In genomic region chr11:608751-609354, GRCh38 we compare ENCODE assay signal across 21 cellular contexts. TPM values are rescaled to one million over a fixed set of nuclear protein-coding genes. Genes with fewer than 3 reads are reported as not detected.
DNase-seq lines count a peak whose midpoint lies in the region; ATAC-seq, FAIRE-seq and TF ChIP-seq lines count a peak whose summit lies in the region.
"Had no signal": no experiment of that assay in that cellular context is flagged by ENCODE, and none has a peak within 500 bp of the region (broad histone marks: within the 10 kb centered on the region; RNA-seq: fewer than 3 reads in every experiment).

No MANE protein-coding gene starts in this region.

- H3K4me3 Mint-ChIP-seq in activated CD4-positive, alpha-beta T cell treated with anti-CD3 and anti-CD28 coated beads, Interleukin-2, amount 10 ng/mL, durations not matched to agents 24 days and 14 days = no peak overlapping the region
- H3K4me3 Mint-ChIP-seq in astrocyte (ENCODE audit: unreplicated experiment) = no peak overlapping the region
- H3K4me3 Mint-ChIP-seq: H9, IgD-negative memory B cell had no signal

- H3K9me3 ChIP-seq in BLaER1 (no peaks in the 10 kb centered on the region), astrocyte (ENCODE audit: insufficient read depth, low read depth, low read length) (no peaks in the 10 kb centered on the region), liver (ENCODE audit: control insufficient read depth in 4 of 4, low read length in 3 of 4) (no peaks in the 10 kb centered on the region), hepatocyte (ENCODE audit: low read depth) (no peaks in the 10 kb centered on the region), small intestine (ENCODE audit: control insufficient read depth, low read depth) (no peaks in the 10 kb centered on the region)

- H4K20me1 ChIP-seq in BLaER1 = peaks cover 99% of the 10 kb centered on the region
- peaks cover 72% of the 10 kb centered on the region for H4K20me1 ChIP-seq in astrocyte (ENCODE audit: insufficient read depth, low read length)
- H4K20me1 ChIP-seq in hepatocyte (ENCODE audit: insufficient read depth, poor library complexity, severe bottlenecking) = peaks cover 12% of the 10 kb centered on the region

- H3K27ac ChIP-seq in BLaER1 = peak overlapping the region; percentile 59
- H3K27ac ChIP-seq in astrocyte (ENCODE audit: low read depth, low read length) = no peak overlapping the region
- no peak overlapping the region for H3K27ac ChIP-seq in liver (ENCODE audit: low read depth in 1 of 2, low read length in 2 of 2)
- H3K27ac ChIP-seq in hepatocyte = no peak overlapping the region
- H3K27ac ChIP-seq in small intestine (ENCODE audit: low read depth in 1 of 2, low read length in 1 of 2) = no peak overlapping the region

- H3K36me3 ChIP-seq in BLaER1 (peaks cover 95% of the 10 kb centered on the region), astrocyte (ENCODE audit: insufficient read depth, low read length) (peaks cover 31% of the 10 kb centered on the region), liver (ENCODE audit: control insufficient read depth in 4 of 4, insufficient read depth in 3 of 4, low read depth in 1 of 4, low read length in 3 of 4) (peaks cover 23 to 59% (median 39%) of the 10 kb centered on the region in 4 donors), hepatocyte (replicated peaks; ENCODE audit: insufficient read depth, low read depth) (no peaks in the 10 kb centered on the region), small intestine (ENCODE audit: control insufficient read depth in 2 of 2, insufficient read depth in 2 of 2, low read length in 2 of 2) (peaks cover 46 to 49% of the 10 kb centered on the region in 2 donors)

- no peak overlapping the region for H2AFZ ChIP-seq in astrocyte (ENCODE audit: low read depth, low read length)
- no peak overlapping the region for H2AFZ ChIP-seq in hepatocyte

- peaks cover 14% of the 10 kb centered on the region for H3K79me2 ChIP-seq in astrocyte (ENCODE audit: insufficient read depth, low read length)
- no peaks in the 10 kb centered on the region for H3K79me2 ChIP-seq in hepatocyte

- no peaks in the 10 kb centered on the region for H3K27me3 Mint-ChIP-seq in activated CD4-positive, alpha-beta T cell treated with anti-CD3 and anti-CD28 coated beads, Interleukin-2, amount 10 ng/mL, durations not matched to agents 24 days and 14 days
- H3K27me3 Mint-ChIP-seq in astrocyte (ENCODE audit: low read depth, unreplicated experiment) = no peaks in the 10 kb centered on the region
- H3K27me3 Mint-ChIP-seq: IgD-negative memory B cell had no signal

- H3K9me2 ChIP-seq in hepatocyte (replicated peaks; ENCODE audit: insufficient read depth) = no peaks in the 10 kb centered on the region

- H3K4me3 ChIP-seq in BLaER1 (no peak overlapping the region), astrocyte (ENCODE audit: insufficient read depth, low read depth, low read length) (no peak overlapping the region), liver (ENCODE audit: low read depth in 1 of 3, low read length in 3 of 3) (no peak overlapping the region), hepatocyte (no peak overlapping the region), small intestine (ENCODE audit: low read depth in 1 of 2, low read length in 2 of 2) (no peak overlapping the region)

- H3K4me1 Mint-ChIP-seq in activated CD4-positive, alpha-beta T cell treated with anti-CD3 and anti-CD28 coated beads, Interleukin-2, amount 10 ng/mL, durations not matched to agents 24 days and 14 days = peaks cover 7% of the 10 kb centered on the region
- peaks cover 5% of the 10 kb centered on the region for H3K4me1 Mint-ChIP-seq in astrocyte (ENCODE audit: low read depth, unreplicated experiment)

- no peak for TF ChIP-seq RAD21 in liver (IDR thresholded peaks at IDR 0.05)

- TF ChIP-seq CTCF in astrocyte (IDR thresholded peaks at IDR 0.05; ENCODE audit: insufficient read depth, low read depth, low read length) (no peak), liver (IDR thresholded peaks at IDR 0.05; ENCODE audit: low read depth, low read length, missing input control) (no peak), hepatocyte (IDR thresholded peaks at IDR 0.05; ENCODE audit: poor library complexity) (no peak)

- H3K27ac Mint-ChIP-seq in activated CD4-positive, alpha-beta T cell treated with anti-CD3 and anti-CD28 coated beads, Interleukin-2, amount 10 ng/mL, durations not matched to agents 24 days and 14 days = no peak overlapping the region
- H3K27ac Mint-ChIP-seq in astrocyte (ENCODE audit: unreplicated experiment) = peak overlapping the region; percentile 41

- H3K27me3 ChIP-seq in BLaER1 (no peaks in the 10 kb centered on the region), astrocyte (ENCODE audit: insufficient read depth, low read length) (no peaks in the 10 kb centered on the region), liver (ENCODE audit: control insufficient read depth in 4 of 4, insufficient read depth in 4 of 4, low read length in 3 of 4) (no peaks in the 10 kb centered on the region), hepatocyte (no peaks in the 10 kb centered on the region), small intestine (ENCODE audit: control insufficient read depth in 2 of 2, insufficient read depth in 2 of 2, low read length in 2 of 2) (no peaks in the 10 kb centered on the region)

- peaks cover 46% of the 10 kb centered on the region for H3K36me3 Mint-ChIP-seq in activated CD4-positive, alpha-beta T cell treated with anti-CD3 and anti-CD28 coated beads, Interleukin-2, amount 10 ng/mL, durations not matched to agents 24 days and 14 days (ENCODE audit: low read depth)
- H3K36me3 Mint-ChIP-seq in astrocyte (ENCODE audit: low read depth, unreplicated experiment) = peaks cover 16% of the 10 kb centered on the region

- FAIRE-seq in astrocyte (lab: Jason Lieb, UNC) (no peak), small intestine (lab: Jason Lieb, UNC) (no peak)
- FAIRE-seq: GM12891 had no signal

- intact Hi-C loops in activated CD4-positive, alpha-beta T cell treated with anti-CD3 and anti-CD28 coated beads, Interleukin-2, amount 10 ng/mL, durations not matched to agents 24 days and 14 days (cut with micrococcal nuclease) = no loop called here

- DNase-seq in activated CD4-positive, alpha-beta T cell treated with anti-CD3 and anti-CD28 coated beads, Interleukin-2, amount 10 ng/mL, durations not matched to agents 24 days and 14 days = peak; percentile 57
- no peak for DNase-seq in activated CD4-positive, alpha-beta T cell treated with anti-CD3 and anti-CD28 coated beads, Interleukin-2, amount 50 U/mL, for 4 hours
- DNase-seq in astrocyte (ENCODE audit: low read depth) = no peak
- DNase-seq in hepatocyte (ENCODE audit: low spot score) = no peak
- no peak for DNase-seq in small intestine
- DNase-seq: 8988T, C1 segment of cervical spinal cord, Calu3, H9, NCI-H1417, NCI-H2081 treated with DMSO at 0.1 percent for 48 hours, NCI-H226, NCI-H526, OCI-M1 had no signal

- peak overlapping the region; percentile 43 for H3K4me2 ChIP-seq in BLaER1
- no peak overlapping the region for H3K4me2 ChIP-seq in astrocyte (ENCODE audit: low read length)
- no peak overlapping the region for H3K4me2 ChIP-seq in hepatocyte

- ATAC-seq in SK-N-SH treated with all-trans-retinoic acid at 6 μM for 48 hours = no peak

- H3K4me1 ChIP-seq in BLaER1 = peaks cover 33% of the 10 kb centered on the region
- H3K4me1 ChIP-seq in astrocyte (ENCODE audit: insufficient read depth, low read length) = peaks cover 4% of the 10 kb centered on the region
- peaks cover 22 to 81% (median 47%) of the 10 kb centered on the region in 4 donors for H3K4me1 ChIP-seq in liver (ENCODE audit: control insufficient read depth in 4 of 4, insufficient read depth in 4 of 4, low read length in 3 of 4)
- H3K4me1 ChIP-seq in hepatocyte (ENCODE audit: insufficient read depth) = peaks cover 2% of the 10 kb centered on the region
- peaks cover 2 to 4% of the 10 kb centered on the region in 2 donors for H3K4me1 ChIP-seq in small intestine (ENCODE audit: control insufficient read depth in 2 of 2, insufficient read depth in 1 of 2, low read depth in 1 of 2, low read length in 1 of 2)

- 83% methylated on average over 37 of the region's 37 CpGs for WGBS in liver
- WGBS in hepatocyte (ENCODE audit: low lambda C conversion rate, missing lambda C conversion rate) = 94% methylated on average over 34 of the region's 37 CpGs
- 83 to 92% (median 85%) methylated on average over 37 of the region's 37 CpGs for WGBS in small intestine, 3 donors

- no peaks in the 10 kb centered on the region for H3K9me3 Mint-ChIP-seq in activated CD4-positive, alpha-beta T cell treated with anti-CD3 and anti-CD28 coated beads, Interleukin-2, amount 10 ng/mL, durations not matched to agents 24 days and 14 days
- no peaks in the 10 kb centered on the region for H3K9me3 Mint-ChIP-seq in astrocyte (ENCODE audit: unreplicated experiment)
- H3K9me3 Mint-ChIP-seq: H9, IgD-negative memory B cell had no signal

- H3K9ac ChIP-seq in BLaER1 = peak overlapping the region; percentile 34; the same call in 1 of the 2 replicates
- no peak overlapping the region for H3K9ac ChIP-seq in astrocyte (ENCODE audit: low read length)
- no peak overlapping the region for H3K9ac ChIP-seq in liver (ENCODE audit: low read depth in 1 of 2, low read length in 2 of 2)

RNA-seq across cellular contexts. Expression of gene IRF7, which starts 6.9 kb away (rescaled TPM):
- 42.8 and 45.3 TPM in 2 replicates for total RNA-seq in activated CD4-positive, alpha-beta T cell treated with anti-CD3 and anti-CD28 coated beads, Interleukin-2, amount 10 ng/mL, durations not matched to agents 24 days and 14 days
- total RNA-seq in astrocyte (75.4 and 80.6 TPM in 2 replicates), liver (10 to 100 TPM; 15.7 to 62.4 TPM), hepatocyte (9.3 and 10.4 TPM in 2 replicates)
- polyA plus RNA-seq in liver (10 to 100 TPM; 23.8 to 50.3 TPM), hepatocyte (24.6 and 30.4 TPM in 2 replicates), small intestine (100 to 1,000 TPM in 2 of 3 donors, 10 to 100 TPM in 1; 34.3 to 115 (median 112) TPM)

RNA-seq across cellular contexts. Expression of gene CDHR5, which starts 15.9 kb away (rescaled TPM):
- total RNA-seq in activated CD4-positive, alpha-beta T cell treated with anti-CD3 and anti-CD28 coated beads, Interleukin-2, amount 10 ng/mL, durations not matched to agents 24 days and 14 days = not detected in 2 replicates
- 0.12 TPM in 1 of 2 replicates, not detected in the other for total RNA-seq in astrocyte
- total RNA-seq in liver = 10 to 100 TPM; 34.8 to 79.7 TPM
- polyA plus RNA-seq in liver = 10 to 100 TPM; 29.4 to 86.2 TPM
- total RNA-seq in hepatocyte = 91.5 and 114 TPM in 2 replicates
- 142 and 166 TPM in 2 replicates for polyA plus RNA-seq in hepatocyte
- polyA plus RNA-seq in small intestine = 100 to 1,000 TPM; 112 to 941 (median 931) TPM
- total RNA-seq: G401, H9 had no signal
- polyA plus RNA-seq: IgD-negative memory B cell had no signal

RNA-seq across cellular contexts. Expression of gene SCT, which starts 18.1 kb away (rescaled TPM):
- total RNA-seq in activated CD4-positive, alpha-beta T cell treated with anti-CD3 and anti-CD28 coated beads, Interleukin-2, amount 10 ng/mL, durations not matched to agents 24 days and 14 days = not detected in 2 replicates
- total RNA-seq in astrocyte = 2.0 and 4.0 TPM in 2 replicates
- total RNA-seq in liver = not detected
- not detected for polyA plus RNA-seq in liver
- total RNA-seq in hepatocyte = not detected in 2 replicates
- polyA plus RNA-seq in hepatocyte = 20.5 and 21.7 TPM in 2 replicates
- polyA plus RNA-seq in small intestine = 10 to 100 TPM in 2 of 3 donors, 1 to 10 TPM in 1; 4.8 to 25.7 (median 18.9) TPM
- total RNA-seq: Calu3, G401, HT-29 had no signal
- polyA plus RNA-seq: IgD-negative memory B cell had no signal

RNA-seq across cellular contexts. Expression of gene DRD4, which starts 28.2 kb away (rescaled TPM):
- 0.14 and 0.28 TPM in 2 replicates for total RNA-seq in activated CD4-positive, alpha-beta T cell treated with anti-CD3 and anti-CD28 coated beads, Interleukin-2, amount 10 ng/mL, durations not matched to agents 24 days and 14 days
- total RNA-seq in astrocyte = 9.9 and 12.0 TPM in 2 replicates
- not detected for total RNA-seq in liver
- polyA plus RNA-seq in liver = not detected
- not detected in 2 replicates for total RNA-seq in hepatocyte
- 1.1 and 2.9 TPM in 2 replicates for polyA plus RNA-seq in hepatocyte
- polyA plus RNA-seq in small intestine = 1 to 10 TPM in 1 of 3 donors, under 1 TPM in 2; 0.51 to 1.4 (median 0.89) TPM
- total RNA-seq: G401 had no signal
- polyA plus RNA-seq: IgD-negative memory B cell had no signal

RNA-seq across cellular contexts. Expression of gene PHRF1, which starts 32.6 kb away (rescaled TPM):
- 54.8 and 57.4 TPM in 2 replicates for total RNA-seq in activated CD4-positive, alpha-beta T cell treated with anti-CD3 and anti-CD28 coated beads, Interleukin-2, amount 10 ng/mL, durations not matched to agents 24 days and 14 days
- total RNA-seq in astrocyte (38.0 and 38.3 TPM in 2 replicates), liver (10 to 100 TPM; 22.4 to 25.2 TPM), hepatocyte (25.6 and 26.9 TPM in 2 replicates)
- polyA plus RNA-seq in liver (10 to 100 TPM in 1 of 2 donors, 1 to 10 TPM in 1; 2.4 to 15.1 TPM), hepatocyte (25.6 TPM in 2 replicates), small intestine (10 to 100 TPM; 14.6 to 25.0 (median 22.1) TPM)

Comparison
In these comparisons a context has a peak if more than half of its experiments do, and no peak if none do; other contexts are left out.
1. RNA of gene CDHR5, which starts 15.9 kb away (total RNA-seq): 91.5 to 114 TPM in hepatocyte and 34.8 to 79.7 TPM in liver; 0.12 TPM in astrocyte and not detected in activated CD4-positive, alpha-beta T cell treated with anti-CD3 and anti-CD28 coated beads, Interleukin-2, amount 10 ng/mL, durations not matched to agents 24 days and 14 days; every median in the first group is over 10 times any median in the second.